In genomic region chr10:11168423-11169100, GRCh38 we compare ENCODE assay signal across 23 cellular contexts.
DNase-seq lines count a peak whose midpoint lies in the region; ATAC-seq, FAIRE-seq and TF ChIP-seq lines count a peak whose summit lies in the region.
"Had no signal": no experiment of that assay in that cellular context is flagged by ENCODE, and none has a peak within 500 bp of the region (broad histone marks: within the 10 kb centered on the region; RNA-seq: fewer than 3 reads in every experiment).

No MANE protein-coding gene starts in this region.

- H3K9me3 ChIP-seq in CD4-positive, alpha-beta memory T cell (ENCODE audit: control insufficient read depth in 1 of 2, low read length in 2 of 2): no peaks in the 10 kb centered on the region
- H3K9me3 ChIP-seq in small intestine (ENCODE audit: control insufficient read depth, low read depth) (no peaks in the 10 kb centered on the region), BE2C (no peaks in the 10 kb centered on the region)
- H3K9me3 ChIP-seq: testis had no signal

- no peak for FAIRE-seq in small intestine (lab: Jason Lieb, UNC)
- FAIRE-seq: endometrium had no signal

- no peak overlapping the region for H3K4me3 Mint-ChIP-seq in CD4-positive, alpha-beta memory T cell
- H3K4me3 Mint-ChIP-seq: nephron; T-helper 2 cell treated with Interferon-gamma antibody and Interleukin-4, amounts not matched to agents 5 μg/mL and 100 μg/mL, for 36 hours had no signal

- peak overlapping the region; percentile 96 for H3K27ac ChIP-seq in CD4-positive, alpha-beta memory T cell (ENCODE audit: low read depth, low read length)
- H3K27ac ChIP-seq in coronary artery (peak overlapping the region; percentile 10 to 48), small intestine (ENCODE audit: low read depth in 1 of 2, low read length in 1 of 2) (peak overlapping the region; percentile 36 to 63)
- H3K27ac ChIP-seq: C4-2B, testis had no signal

- H3K9me3 Mint-ChIP-seq in CD4-positive, alpha-beta memory T cell: peaks cover 0 to 1% (median 0%) of the 10 kb centered on the region in 8 donors
- H3K9me3 Mint-ChIP-seq: nephron; T-helper 2 cell treated with Interferon-gamma antibody and Interleukin-4, amounts not matched to agents 5 μg/mL and 100 μg/mL, for 36 hours had no signal

- H3K27me3 ChIP-seq in CD4-positive, alpha-beta memory T cell (ENCODE audit: insufficient read depth, low read length): no peaks in the 10 kb centered on the region
- no peaks in the 10 kb centered on the region for H3K27me3 ChIP-seq in small intestine (ENCODE audit: control insufficient read depth in 2 of 2, insufficient read depth in 2 of 2, low read length in 2 of 2)
- peaks cover 25% of the 10 kb centered on the region for H3K27me3 ChIP-seq in BE2C
- H3K27me3 ChIP-seq: testis had no signal

- no peak for ATAC-seq in HG02623 (IDR thresholded peaks at IDR 0.05; ENCODE audit: unreplicated experiment)
- ATAC-seq: HCT116 had no signal

- peaks cover 14 to 19% (median 18%) of the 10 kb centered on the region in 4 donors for H3K4me1 Mint-ChIP-seq in CD4-positive, alpha-beta memory T cell

- WGBS in small intestine, 3 donors: 62 to 85% (median 64%) methylated on average over 6 of the region's 6 CpGs

- H3K27ac Mint-ChIP-seq in CD4-positive, alpha-beta memory T cell: no peak overlapping the region
- H3K27ac Mint-ChIP-seq: nephron; T-helper 2 cell treated with Interferon-gamma antibody and Interleukin-4, amounts not matched to agents 5 μg/mL and 100 μg/mL, for 36 hours had no signal

- POLR2A ChIA-PET in CD4-positive, alpha-beta memory T cell (lab: Charles Lee; ENCODE audit: partially characterized antibody): interaction anchor here (0.9 to 18.3 kb wide), 11 partner anchors 9 to 104 kb away, joined by 3 to 1422 read pairs (median 4); no protein-coding TSS in a partner anchor

- no peak for DNase-seq in CD4-positive, alpha-beta memory T cell
- peak; percentile 31 for DNase-seq in GM12865 (ENCODE audit: low read depth)
- DNase-seq in coronary artery (ENCODE audit: low spot score): no peak
- DNase-seq in small intestine: no peak
- no peak for DNase-seq in cerebellar nuclear complex (lab: John Stamatoyannopoulos, UW)
- DNase-seq in NCI-H1417 treated with DMSO at 0.1 percent for 48 hours (lab: John Stamatoyannopoulos, UW): no peak
- DNase-seq in BE2C: no peak
- DNase-seq: activated CD4-positive, CD25-positive, alpha-beta regulatory T cell treated with anti-CD3 and anti-CD28 coated beads, Interleukin-2, amount 50 U/mL, for 72 hours; central memory CD4-positive, alpha-beta T cell; EL; foreskin melanocyte; IMR-90; NCI-H1105; NCI-H2171; SHP77 treated with DMSO at 0.1 percent for 48 hours; testis had no signal

- peaks cover 4% of the 10 kb centered on the region for H3K36me3 ChIP-seq in CD4-positive, alpha-beta memory T cell (ENCODE audit: insufficient read depth, low read length)
- H3K36me3 ChIP-seq in small intestine (ENCODE audit: control insufficient read depth in 2 of 2, insufficient read depth in 2 of 2, low read length in 2 of 2) (no peaks in the 10 kb centered on the region), BE2C (no peaks in the 10 kb centered on the region)

- CTCF ChIA-PET in CD4-positive, alpha-beta memory T cell (lab: Charles Lee; ENCODE audit: partially characterized antibody): interaction anchor here (5.8 to 13.3 kb wide), 3 partner anchors 8 to 56 kb away, joined by 38 to 308 read pairs (median 101); no protein-coding TSS in a partner anchor

- H3K36me3 Mint-ChIP-seq in CD4-positive, alpha-beta memory T cell: peaks cover 16 to 39% of the 10 kb centered on the region in 2 donors

- no peaks in the 10 kb centered on the region for H3K27me3 Mint-ChIP-seq in CD4-positive, alpha-beta memory T cell

- peaks cover 67% of the 10 kb centered on the region for H3K4me1 ChIP-seq in CD4-positive, alpha-beta memory T cell (ENCODE audit: insufficient read depth, low read length)
- H3K4me1 ChIP-seq in small intestine (ENCODE audit: control insufficient read depth in 2 of 2, insufficient read depth in 1 of 2, low read depth in 1 of 2, low read length in 1 of 2) (peaks cover 0 to 3% of the 10 kb centered on the region in 2 donors), BE2C (no peaks in the 10 kb centered on the region)
- H3K4me1 ChIP-seq: testis had no signal

- intact Hi-C loops in CD4-positive, alpha-beta memory T cell (cut with micrococcal nuclease): loop anchor here (5.0 to 10.0 kb wide), 2 partner anchors 104 to 236 kb away; no protein-coding TSS in a partner anchor

- peak overlapping the region; percentile 50 to 93 for H3K4me3 ChIP-seq in CD4-positive, alpha-beta memory T cell (ENCODE audit: low read length in 2 of 2)
- peak overlapping the region; percentile 94 for H3K4me3 ChIP-seq in GM12865 (ENCODE audit: low read depth, low read length)
- H3K4me3 ChIP-seq in coronary artery: peak overlapping the region; percentile 83
- peak overlapping the region in 1 of 2 donors; percentile 38 for H3K4me3 ChIP-seq in small intestine (ENCODE audit: low read depth in 1 of 2, low read length in 2 of 2)
- H3K4me3 ChIP-seq in BE2C (ENCODE audit: low read depth, low read length): no peak overlapping the region
- H3K4me3 ChIP-seq: lung, testis had no signal

- no peak for TF ChIP-seq CTCF in GM12865 (IDR thresholded peaks at IDR 0.05; ENCODE audit: insufficient read depth, low read depth, low read length, missing control alignments)
- TF ChIP-seq CTCF in coronary artery (IDR thresholded peaks at IDR 0.05): no peak
- TF ChIP-seq CTCF in BE2C (IDR thresholded peaks at IDR 0.05; ENCODE audit: low read depth, low read length): no peak

Comparison
In these comparisons a context has a peak if more than half of its experiments do, and no peak if none do; other contexts are left out.
1. H3K27ac ChIP-seq: peak in every context shown above with its lines; median percentile 96 in CD4-positive, alpha-beta memory T cell; 50 in small intestine; 29 in coronary artery.